In the genomic region with DNA sequence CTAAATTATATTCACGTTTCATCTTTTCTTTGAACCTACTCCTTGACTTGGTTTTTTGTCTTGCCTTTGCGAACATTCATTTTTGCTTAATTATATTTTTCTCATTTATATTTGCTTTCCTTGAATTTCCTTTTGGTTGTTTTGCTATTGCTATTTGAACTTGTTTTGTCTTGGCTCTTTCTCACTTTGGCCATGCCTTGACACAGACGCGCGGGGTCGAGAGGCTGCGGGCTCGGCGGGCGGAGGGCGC, we compare ENCODE assay signal across 8 cellular contexts. TPM values are rescaled to one million over a fixed set of nuclear protein-coding genes. Genes with fewer than 3 reads are reported as not detected.
DNase-seq lines count a peak whose midpoint lies in the region; ATAC-seq and TF ChIP-seq lines count a peak whose summit lies in the region.

No MANE protein-coding gene starts in this region.

- WGBS in esophagus, 2 donors = 0% methylated on average over 11 of the region's 11 CpGs
- WGBS in neuronal stem cell (ENCODE audit: extremely low coverage in 2 of 2, insufficient read length in 2 of 2, insufficient replicate concordance in 1 of 2), 2 donors = no CpG with 5 or more reads among the region's 11 CpGs

- H2BK12ac ChIP-seq in neuronal stem cell (ENCODE audit: low read length) = no peak overlapping the region

- peak overlapping the region; percentile 94 for H2AFZ ChIP-seq in neuronal stem cell (ENCODE audit: low read length)

- H3K4me2 ChIP-seq in neuronal stem cell (ENCODE audit: insufficient read depth, low read length, poor library complexity, severe bottlenecking) = peak overlapping the region; percentile 77

- H2AK5ac ChIP-seq in neuronal stem cell (ENCODE audit: low read depth, low read length) = no peak overlapping the region

- H3K27ac Mint-ChIP-seq in activated naive CD4-positive, alpha-beta T cell treated with anti-CD3 and anti-CD28 coated beads, Interleukin-2, amount 50 U/mL, for 72 hours = no peak overlapping the region

- no peaks in the 10 kb centered on the region for H3K9me3 Mint-ChIP-seq in activated naive CD4-positive, alpha-beta T cell treated with anti-CD3 and anti-CD28 coated beads, Interleukin-2, amount 50 U/mL, for 72 hours

- no peak overlapping the region for H2BK15ac ChIP-seq in neuronal stem cell (ENCODE audit: low read length)

- peaks cover 28% of the 10 kb centered on the region for H3K36me3 ChIP-seq in MG63
- H3K36me3 ChIP-seq in esophagus (ENCODE audit: control insufficient read depth in 2 of 2, insufficient read depth in 2 of 2, low read length in 1 of 2) = no peaks in the 10 kb centered on the region
- H3K36me3 ChIP-seq in neuronal stem cell (replicated peaks in 1 of 2; ENCODE audit: control insufficient read depth in 2 of 2, insufficient read depth in 2 of 2, low read length in 2 of 2) = peaks cover 0 to 29% of the 10 kb centered on the region in 2 donors

- H3K18ac ChIP-seq in neuronal stem cell (ENCODE audit: low read length) = no peak overlapping the region

- no peak overlapping the region for H4K91ac ChIP-seq in neuronal stem cell (ENCODE audit: low read depth, low read length, poor library complexity)

- H3K27me3 ChIP-seq in MG63 = no peaks in the 10 kb centered on the region
- H3K27me3 ChIP-seq in esophagus (ENCODE audit: control insufficient read depth in 1 of 2, insufficient read depth in 2 of 2, low read length in 2 of 2) = no peaks in the 10 kb centered on the region
- H3K27me3 ChIP-seq in neuronal stem cell (ENCODE audit: control insufficient read depth in 3 of 3, insufficient read depth in 3 of 3, low read depth in 1 of 3, low read length in 3 of 3) = no peaks in the 10 kb centered on the region

- no peaks in the 10 kb centered on the region for H3K9me3 ChIP-seq in MG63
- no peaks in the 10 kb centered on the region for H3K9me3 ChIP-seq in esophagus (ENCODE audit: control insufficient read depth in 2 of 2, insufficient read depth in 1 of 2, low read depth in 1 of 2, low read length in 1 of 2)
- no peaks in the 10 kb centered on the region for H3K9me3 ChIP-seq in neuronal stem cell (replicated peaks in 1 of 2; ENCODE audit: control insufficient read depth in 2 of 2, insufficient read depth in 1 of 2, low read depth in 1 of 2, low read length in 2 of 2)

- no peak for ATAC-seq in activated naive CD4-positive, alpha-beta T cell treated with anti-CD3 and anti-CD28 coated beads, Interleukin-2, amount 50 U/mL, for 72 hours

- no peak overlapping the region for H3K9ac ChIP-seq in neuronal stem cell (ENCODE audit: low read depth, low read length, poor library complexity)

- no peak overlapping the region for H3K14ac ChIP-seq in neuronal stem cell (ENCODE audit: low read length)

- H3K79me1 ChIP-seq in neuronal stem cell (ENCODE audit: low read depth, low read length) = no peaks in the 10 kb centered on the region

- no peaks in the 10 kb centered on the region for H3K36me3 Mint-ChIP-seq in activated naive CD4-positive, alpha-beta T cell treated with anti-CD3 and anti-CD28 coated beads, Interleukin-2, amount 50 U/mL, for 72 hours

- TF ChIP-seq CTCF in AG10803 (conservative IDR thresholded peaks at IDR 0.05; ENCODE audit: low read length) = no peak

- no peak overlapping the region for H3K4ac ChIP-seq in neuronal stem cell (ENCODE audit: low read length)

- H4K8ac ChIP-seq in neuronal stem cell (ENCODE audit: low read depth, low read length) = no peak overlapping the region

- no peak overlapping the region for H2BK120ac ChIP-seq in neuronal stem cell (ENCODE audit: low read depth, low read length)

- DNase-seq in AG10803 (ENCODE audit: low read depth) (no peak), MG63 (no peak), neuronal stem cell (ENCODE audit: low spot score) (no peak), DMS 273 (lab: John Stamatoyannopoulos, UW; ENCODE audit: unreplicated experiment) (no peak), NCI-H187 treated with DMSO at 0.1 percent for 48 hours (lab: John Stamatoyannopoulos, UW) (no peak)
- DNase-seq in activated naive CD4-positive, alpha-beta T cell treated with anti-CD3 and anti-CD28 coated beads, Interleukin-2, amount 50 U/mL, for 72 hours (ENCODE audit: low spot score in 2 of 2) = no peak
- no peak for DNase-seq in activated naive CD4-positive, alpha-beta T cell (lab: John Stamatoyannopoulos, UW)

- H3K4me1 ChIP-seq in esophagus (ENCODE audit: control insufficient read depth in 2 of 2, insufficient read depth in 2 of 2, low read length in 1 of 2) = peaks cover 2 to 5% of the 10 kb centered on the region in 2 donors
- H3K4me1 ChIP-seq in neuronal stem cell (ENCODE audit: control insufficient read depth in 2 of 2, insufficient read depth in 1 of 2, low read depth in 1 of 2, low read length in 2 of 2) = peaks cover 7 to 12% of the 10 kb centered on the region in 2 donors

- H3K4me3 ChIP-seq in AG10803 (ENCODE audit: low read length) (peak overlapping the region; percentile 79), MG63 (peak overlapping the region; percentile 66), esophagus (ENCODE audit: low read depth in 1 of 2, low read length in 2 of 2) (peak overlapping the region; percentile 67 to 75), neuronal stem cell (ENCODE audit: low read length in 2 of 2) (peak overlapping the region; percentile 74 to 83)

- H3K23ac ChIP-seq in neuronal stem cell (ENCODE audit: low read depth, low read length, poor library complexity) = peak overlapping the region; percentile 76

- H3K27ac ChIP-seq in esophagus (ENCODE audit: low read depth in 2 of 2, low read length in 1 of 2) (peak overlapping the region; percentile 70 to 73), neuronal stem cell (replicated peaks; ENCODE audit: low read length) (no peak overlapping the region)

- H2BK5ac ChIP-seq in neuronal stem cell (ENCODE audit: low read length) = no peak overlapping the region

RNA-seq across cellular contexts. Expression of gene TMEM14A, which starts 7.1 kb away (rescaled TPM):
- total RNA-seq in MG63 (2014; rRNA removed; shearing (Covaris generic); ENCODE audit: low replicate concordance) = 279 and 387 TPM in 2 replicates
- polyA plus RNA-seq in esophagus = 10 to 100 TPM; 30.8 to 43.2 TPM
- polyA plus RNA-seq in neuronal stem cell (2013, experiment 1 of 2) = 18.5 TPM
- 19.2 TPM for polyA plus RNA-seq in neuronal stem cell (2013, experiment 2 of 2)
- 10 to 100 TPM; 12.1 to 18.1 TPM for total RNA-seq in activated naive CD4-positive, alpha-beta T cell treated with anti-CD3 and anti-CD28 coated beads, Interleukin-2, amount 50 U/mL, for 72 hours

Comparison
In these comparisons a context has a peak if more than half of its experiments do, and no peak if none do; other contexts are left out.
1. RNA of gene TMEM14A, which starts 7.1 kb away (total RNA-seq): 279 to 387 TPM in MG63; 12.1 to 18.1 TPM in activated naive CD4-positive, alpha-beta T cell treated with anti-CD3 and anti-CD28 coated beads, Interleukin-2, amount 50 U/mL, for 72 hours; every median in the first group is over 10 times any median in the second.
2. Peak in every context shown above with its lines, with median percentiles within 50 percentile points of each other: H3K4me3 ChIP-seq.